24 cellular contexts compared by ENCODE assay signal in the genomic region with DNA sequence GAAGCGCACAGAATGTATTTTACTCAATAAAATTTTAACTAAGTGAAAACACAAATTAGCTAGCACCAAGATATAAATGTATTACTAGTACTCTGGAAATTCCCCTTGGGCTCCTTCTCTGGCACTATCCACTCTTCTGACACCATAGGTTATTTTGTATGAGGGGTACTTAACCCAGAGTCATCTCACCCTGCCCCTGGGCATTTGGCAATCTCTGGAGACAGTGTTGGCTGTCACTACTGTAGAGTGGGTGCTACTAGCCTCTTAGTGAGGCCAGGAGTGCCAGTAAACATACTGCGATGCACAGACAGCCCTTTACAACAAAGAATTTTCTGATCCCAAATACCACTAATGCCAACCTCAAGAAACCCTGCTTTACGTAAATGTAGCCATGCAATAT.
"Had no signal": no experiment of that assay in that cellular context is flagged by ENCODE, and none has a peak within 500 bp of the region (broad histone marks: within the 10 kb centered on the region; RNA-seq: fewer than 3 reads in every experiment).

No MANE protein-coding gene starts in this region.

- H3K9me3 Mint-ChIP-seq: naive thymus-derived CD8-positive, alpha-beta T cell; nephron; neural crest cell; stimulated activated memory B cell treated with anti-CD40 and anti-IgM and Interleukin-4, amounts not matched to agents 10 μg/mL and 1 μg/mL and 100 μg/mL, for 72 hours; stimulated activated naive CD8-positive, alpha-beta T cell treated with anti-CD3 and anti-CD28 coated beads, Interleukin-15, amount 100 ng/mL, for 72 hours had no signal

- H3K9ac ChIP-seq: parathyroid adenoma had no signal

- H3K4me1 ChIP-seq: lower lobe of right lung, parathyroid adenoma, psoas muscle, upper lobe of left lung, vagina had no signal

- ATAC-seq: left lobe of liver; lower lobe of right lung; naive thymus-derived CD8-positive, alpha-beta T cell; psoas muscle; sciatic nerve; stimulated activated memory B cell treated with anti-CD40 and anti-IgM and Interleukin-4, amounts not matched to agents 10 μg/mL and 1 μg/mL and 100 μg/mL, for 72 hours; stimulated activated naive CD8-positive, alpha-beta T cell treated with anti-CD3 and anti-CD28 coated beads, Interleukin-15, amount 100 ng/mL, for 72 hours had no signal

- H3K4me1 Mint-ChIP-seq: naive thymus-derived CD8-positive, alpha-beta T cell; stimulated activated memory B cell treated with anti-CD40 and anti-IgM and Interleukin-4, amounts not matched to agents 10 μg/mL and 1 μg/mL and 100 μg/mL, for 72 hours; stimulated activated naive CD8-positive, alpha-beta T cell treated with anti-CD3 and anti-CD28 coated beads, Interleukin-15, amount 100 ng/mL, for 72 hours had no signal

- DNase-seq: islet precursor cell; lower lobe of right lung; mammary epithelial cell; naive thymus-derived CD8-positive, alpha-beta T cell; occipital lobe; psoas muscle; spleen; stimulated activated CD4-positive, alpha-beta T cell treated with anti-CD3 and anti-CD28 coated beads, Interleukin-4, amount 100 ng/mL, for 24 hours; stimulated activated CD8-positive, alpha-beta memory T cell treated with anti-CD3 and anti-CD28 coated beads, Interleukin-4, amount 100 ng/mL, for 48 hours; stimulated activated naive CD4-positive, alpha-beta T cell treated with Interleukin-2 at 50 U/mL for 16 hours; stimulated activated naive CD8-positive, alpha-beta T cell treated with anti-CD3 and anti-CD28 coated beads, Interleukin-15, amount 100 ng/mL, for 72 hours; substantia nigra; upper lobe of left lung had no signal

- H3K27ac Mint-ChIP-seq: naive thymus-derived CD8-positive, alpha-beta T cell; nephron; stimulated activated memory B cell treated with anti-CD40 and anti-IgM and Interleukin-4, amounts not matched to agents 10 μg/mL and 1 μg/mL and 100 μg/mL, for 72 hours; stimulated activated naive CD8-positive, alpha-beta T cell treated with anti-CD3 and anti-CD28 coated beads, Interleukin-15, amount 100 ng/mL, for 72 hours had no signal

- H3K9me3 ChIP-seq: heart right ventricle, lower lobe of right lung, neutrophil, psoas muscle, spleen, tibial nerve, upper lobe of left lung, vagina had no signal

- H3K4me3 ChIP-seq: heart right ventricle, hepatocyte, lower lobe of right lung, psoas muscle, spleen, tibial nerve, upper lobe of left lung, vagina had no signal

- H3K36me3 ChIP-seq: heart right ventricle, lower lobe of right lung, neutrophil, spleen, tibial nerve, upper lobe of left lung, vagina had no signal

- H3K36me3 Mint-ChIP-seq: naive thymus-derived CD8-positive, alpha-beta T cell; stimulated activated memory B cell treated with anti-CD40 and anti-IgM and Interleukin-4, amounts not matched to agents 10 μg/mL and 1 μg/mL and 100 μg/mL, for 72 hours had no signal

- H3K27me3 ChIP-seq: heart right ventricle, hepatocyte, tibial nerve, upper lobe of left lung, vagina had no signal

- H3K27ac ChIP-seq: heart right ventricle, hepatocyte, lower lobe of right lung, neutrophil, parathyroid adenoma, psoas muscle, spleen, tibial nerve, upper lobe of left lung, vagina had no signal

- H3K4me3 Mint-ChIP-seq: naive thymus-derived CD8-positive, alpha-beta T cell; nephron; neural crest cell; stimulated activated memory B cell treated with anti-CD40 and anti-IgM and Interleukin-4, amounts not matched to agents 10 μg/mL and 1 μg/mL and 100 μg/mL, for 72 hours; stimulated activated naive CD8-positive, alpha-beta T cell treated with anti-CD3 and anti-CD28 coated beads, Interleukin-15, amount 100 ng/mL, for 72 hours had no signal
